Comparison of ENCODE assay signal across 1 cellular context in the genomic region with DNA sequence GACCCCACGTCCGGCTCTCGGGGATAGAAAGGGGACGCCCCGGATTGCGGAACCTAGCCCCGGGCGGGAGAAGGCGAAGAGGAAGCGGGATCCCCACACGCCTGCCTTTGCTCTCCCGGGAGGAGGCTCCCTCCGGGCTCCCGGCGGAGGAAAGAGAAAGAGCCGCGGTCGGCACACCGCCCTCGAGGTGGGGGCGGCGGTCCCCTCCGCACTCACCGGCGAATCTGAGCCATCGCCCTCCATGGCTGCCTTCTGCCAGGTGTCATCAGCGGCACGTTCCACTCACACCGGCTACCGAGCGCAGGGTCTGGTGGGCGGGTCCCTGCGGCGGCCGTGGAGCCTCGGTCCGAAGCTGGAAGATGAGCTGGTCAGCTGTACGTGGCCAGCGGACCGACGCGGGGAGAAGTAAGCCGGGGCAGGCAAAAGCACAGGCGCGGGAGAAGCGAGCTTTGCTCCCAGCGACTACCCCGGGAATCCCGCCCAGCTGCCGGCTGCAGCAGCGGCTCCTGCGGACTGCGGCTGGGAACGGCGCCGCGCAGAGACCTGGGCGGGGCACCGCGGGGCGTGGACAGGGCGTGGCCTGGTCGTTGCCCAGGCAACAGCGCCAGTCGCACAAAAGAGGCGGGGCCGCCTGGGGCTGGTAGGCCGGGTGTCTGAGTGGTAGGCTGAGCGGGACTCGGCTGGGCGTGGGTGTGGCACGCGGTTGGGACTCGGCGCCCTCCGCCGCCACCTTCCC.
TF ChIP-seq lines count a peak whose summit lies in the region.

A gene with protein sequence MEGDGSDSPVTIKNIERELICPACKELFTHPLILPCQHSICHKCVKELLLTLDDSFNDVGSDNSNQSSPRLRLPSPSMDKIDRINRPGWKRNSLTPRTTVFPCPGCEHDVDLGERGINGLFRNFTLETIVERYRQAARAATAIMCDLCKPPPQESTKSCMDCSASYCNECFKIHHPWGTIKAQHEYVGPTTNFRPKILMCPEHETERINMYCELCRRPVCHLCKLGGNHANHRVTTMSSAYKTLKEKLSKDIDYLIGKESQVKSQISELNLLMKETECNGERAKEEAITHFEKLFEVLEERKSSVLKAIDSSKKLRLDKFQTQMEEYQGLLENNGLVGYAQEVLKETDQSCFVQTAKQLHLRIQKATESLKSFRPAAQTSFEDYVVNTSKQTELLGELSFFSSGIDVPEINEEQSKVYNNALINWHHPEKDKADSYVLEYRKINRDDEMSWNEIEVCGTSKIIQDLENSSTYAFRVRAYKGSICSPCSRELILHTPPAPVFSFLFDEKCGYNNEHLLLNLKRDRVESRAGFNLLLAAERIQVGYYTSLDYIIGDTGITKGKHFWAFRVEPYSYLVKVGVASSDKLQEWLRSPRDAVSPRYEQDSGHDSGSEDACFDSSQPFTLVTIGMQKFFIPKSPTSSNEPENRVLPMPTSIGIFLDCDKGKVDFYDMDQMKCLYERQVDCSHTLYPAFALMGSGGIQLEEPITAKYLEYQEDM (minus strand): TSS at position 517 of the 736 bp plus-strand sequence. CDS start 274 bp downstream, at position 243.

TF ChIP-seq in HepG2, 621 proteins besides CTCF, POLR2A, EP300 and RAD21 (continued from another document and continues in another):
- TF ChIP-seq, protein P1, sequence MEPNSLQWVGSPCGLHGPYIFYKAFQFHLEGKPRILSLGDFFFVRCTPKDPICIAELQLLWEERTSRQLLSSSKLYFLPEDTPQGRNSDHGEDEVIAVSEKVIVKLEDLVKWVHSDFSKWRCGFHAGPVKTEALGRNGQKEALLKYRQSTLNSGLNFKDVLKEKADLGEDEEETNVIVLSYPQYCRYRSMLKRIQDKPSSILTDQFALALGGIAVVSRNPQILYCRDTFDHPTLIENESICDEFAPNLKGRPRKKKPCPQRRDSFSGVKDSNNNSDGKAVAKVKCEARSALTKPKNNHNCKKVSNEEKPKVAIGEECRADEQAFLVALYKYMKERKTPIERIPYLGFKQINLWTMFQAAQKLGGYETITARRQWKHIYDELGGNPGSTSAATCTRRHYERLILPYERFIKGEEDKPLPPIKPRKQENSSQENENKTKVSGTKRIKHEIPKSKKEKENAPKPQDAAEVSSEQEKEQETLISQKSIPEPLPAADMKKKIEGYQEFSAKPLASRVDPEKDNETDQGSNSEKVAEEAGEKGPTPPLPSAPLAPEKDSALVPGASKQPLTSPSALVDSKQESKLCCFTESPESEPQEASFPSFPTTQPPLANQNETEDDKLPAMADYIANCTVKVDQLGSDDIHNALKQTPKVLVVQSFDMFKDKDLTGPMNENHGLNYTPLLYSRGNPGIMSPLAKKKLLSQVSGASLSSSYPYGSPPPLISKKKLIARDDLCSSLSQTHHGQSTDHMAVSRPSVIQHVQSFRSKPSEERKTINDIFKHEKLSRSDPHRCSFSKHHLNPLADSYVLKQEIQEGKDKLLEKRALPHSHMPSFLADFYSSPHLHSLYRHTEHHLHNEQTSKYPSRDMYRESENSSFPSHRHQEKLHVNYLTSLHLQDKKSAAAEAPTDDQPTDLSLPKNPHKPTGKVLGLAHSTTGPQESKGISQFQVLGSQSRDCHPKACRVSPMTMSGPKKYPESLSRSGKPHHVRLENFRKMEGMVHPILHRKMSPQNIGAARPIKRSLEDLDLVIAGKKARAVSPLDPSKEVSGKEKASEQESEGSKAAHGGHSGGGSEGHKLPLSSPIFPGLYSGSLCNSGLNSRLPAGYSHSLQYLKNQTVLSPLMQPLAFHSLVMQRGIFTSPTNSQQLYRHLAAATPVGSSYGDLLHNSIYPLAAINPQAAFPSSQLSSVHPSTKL (CRISPR knock-in tag; IDR thresholded peaks at IDR 0.05): peak; percentile 54; the same call in 1 of the 2 replicates
- TF ChIP-seq, protein P2, sequence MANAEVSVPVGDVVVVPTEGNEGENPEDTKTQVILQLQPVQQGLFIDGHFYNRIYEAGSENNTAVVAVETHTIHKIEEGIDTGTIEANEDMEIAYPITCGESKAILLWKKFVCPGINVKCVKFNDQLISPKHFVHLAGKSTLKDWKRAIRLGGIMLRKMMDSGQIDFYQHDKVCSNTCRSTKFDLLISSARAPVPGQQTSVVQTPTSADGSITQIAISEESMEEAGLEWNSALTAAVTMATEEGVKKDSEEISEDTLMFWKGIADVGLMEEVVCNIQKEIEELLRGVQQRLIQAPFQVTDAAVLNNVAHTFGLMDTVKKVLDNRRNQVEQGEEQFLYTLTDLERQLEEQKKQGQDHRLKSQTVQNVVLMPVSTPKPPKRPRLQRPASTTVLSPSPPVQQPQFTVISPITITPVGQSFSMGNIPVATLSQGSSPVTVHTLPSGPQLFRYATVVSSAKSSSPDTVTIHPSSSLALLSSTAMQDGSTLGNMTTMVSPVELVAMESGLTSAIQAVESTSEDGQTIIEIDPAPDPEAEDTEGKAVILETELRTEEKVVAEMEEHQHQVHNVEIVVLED (CRISPR knock-in tag; IDR thresholded peaks at IDR 0.05; ENCODE audit: borderline replicate concordance): 0 out of 2 replicates have a peak, but pooled peaks have one; percentile 55
- TF ChIP-seq ONECUT2 (CRISPR knock-in tag; IDR thresholded peaks at IDR 0.05) (no peak), ZNF761 (CRISPR knock-in tag; conservative IDR thresholded peaks at IDR 0.05) (no peak), JUNB (CRISPR knock-in tag; IDR thresholded peaks at IDR 0.05; ENCODE audit: borderline replicate concordance) (no peak), ZNF12 (CRISPR knock-in tag; IDR thresholded peaks at IDR 0.05) (no peak), YEATS4 (CRISPR knock-in tag; IDR thresholded peaks at IDR 0.05; ENCODE audit: borderline replicate concordance) (no peak), MAFK (conservative IDR thresholded peaks at IDR 0.05 in 1 of 2, IDR thresholded peaks at IDR 0.05 in 1 of 2; ENCODE audit: low read length in 2 of 2) (no peak), PHF8 (CRISPR knock-in tag; IDR thresholded peaks at IDR 0.05) (peak; percentile 61), HIVEP1 (CRISPR knock-in tag; IDR thresholded peaks at IDR 0.05) (peak; percentile 95), FOXJ3 (CRISPR knock-in tag; IDR thresholded peaks at IDR 0.05; ENCODE audit: borderline replicate concordance) (no peak), ZNF75D (CRISPR knock-in tag; IDR thresholded peaks at IDR 0.05; ENCODE audit: borderline replicate concordance) (no peak), ZNF570 (CRISPR knock-in tag; IDR thresholded peaks at IDR 0.05; ENCODE audit: borderline replicate concordance) (no peak), RFX1 (IDR thresholded peaks at IDR 0.05) (peak; percentile 93), HMG20A (CRISPR knock-in tag; IDR thresholded peaks at IDR 0.05; ENCODE audit: borderline replicate concordance) (no peak), ZNF773 (CRISPR knock-in tag; IDR thresholded peaks at IDR 0.05; ENCODE audit: borderline replicate concordance) (no peak), ZNF430 (CRISPR knock-in tag; IDR thresholded peaks at IDR 0.05) (peak; percentile 71; the same call in 1 of the 2 replicates), KLF12 (CRISPR knock-in tag; IDR thresholded peaks at IDR 0.05; ENCODE audit: borderline replicate concordance) (peak; percentile 92; the same call in 1 of the 2 replicates), HNF4G (IDR thresholded peaks at IDR 0.05; ENCODE audit: borderline replicate concordance, low read depth, low read length) (no peak), HNF4G (CRISPR knock-in tag; IDR thresholded peaks at IDR 0.05; ENCODE audit: borderline replicate concordance, low read depth) (no peak), MBNL3 (CRISPR knock-in tag; conservative IDR thresholded peaks at IDR 0.05) (no peak), ZNF160 (CRISPR knock-in tag; IDR thresholded peaks at IDR 0.05) (no peak)
- TF ChIP-seq, protein P3, sequence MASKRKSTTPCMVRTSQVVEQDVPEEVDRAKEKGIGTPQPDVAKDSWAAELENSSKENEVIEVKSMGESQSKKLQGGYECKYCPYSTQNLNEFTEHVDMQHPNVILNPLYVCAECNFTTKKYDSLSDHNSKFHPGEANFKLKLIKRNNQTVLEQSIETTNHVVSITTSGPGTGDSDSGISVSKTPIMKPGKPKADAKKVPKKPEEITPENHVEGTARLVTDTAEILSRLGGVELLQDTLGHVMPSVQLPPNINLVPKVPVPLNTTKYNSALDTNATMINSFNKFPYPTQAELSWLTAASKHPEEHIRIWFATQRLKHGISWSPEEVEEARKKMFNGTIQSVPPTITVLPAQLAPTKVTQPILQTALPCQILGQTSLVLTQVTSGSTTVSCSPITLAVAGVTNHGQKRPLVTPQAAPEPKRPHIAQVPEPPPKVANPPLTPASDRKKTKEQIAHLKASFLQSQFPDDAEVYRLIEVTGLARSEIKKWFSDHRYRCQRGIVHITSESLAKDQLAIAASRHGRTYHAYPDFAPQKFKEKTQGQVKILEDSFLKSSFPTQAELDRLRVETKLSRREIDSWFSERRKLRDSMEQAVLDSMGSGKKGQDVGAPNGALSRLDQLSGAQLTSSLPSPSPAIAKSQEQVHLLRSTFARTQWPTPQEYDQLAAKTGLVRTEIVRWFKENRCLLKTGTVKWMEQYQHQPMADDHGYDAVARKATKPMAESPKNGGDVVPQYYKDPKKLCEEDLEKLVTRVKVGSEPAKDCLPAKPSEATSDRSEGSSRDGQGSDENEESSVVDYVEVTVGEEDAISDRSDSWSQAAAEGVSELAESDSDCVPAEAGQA (IDR thresholded peaks at IDR 0.05; ENCODE audit: low read depth): no peak
- TF ChIP-seq, protein P3 (CRISPR knock-in tag; IDR thresholded peaks at IDR 0.05; ENCODE audit: borderline replicate concordance): no peak
- TF ChIP-seq, protein P4, sequence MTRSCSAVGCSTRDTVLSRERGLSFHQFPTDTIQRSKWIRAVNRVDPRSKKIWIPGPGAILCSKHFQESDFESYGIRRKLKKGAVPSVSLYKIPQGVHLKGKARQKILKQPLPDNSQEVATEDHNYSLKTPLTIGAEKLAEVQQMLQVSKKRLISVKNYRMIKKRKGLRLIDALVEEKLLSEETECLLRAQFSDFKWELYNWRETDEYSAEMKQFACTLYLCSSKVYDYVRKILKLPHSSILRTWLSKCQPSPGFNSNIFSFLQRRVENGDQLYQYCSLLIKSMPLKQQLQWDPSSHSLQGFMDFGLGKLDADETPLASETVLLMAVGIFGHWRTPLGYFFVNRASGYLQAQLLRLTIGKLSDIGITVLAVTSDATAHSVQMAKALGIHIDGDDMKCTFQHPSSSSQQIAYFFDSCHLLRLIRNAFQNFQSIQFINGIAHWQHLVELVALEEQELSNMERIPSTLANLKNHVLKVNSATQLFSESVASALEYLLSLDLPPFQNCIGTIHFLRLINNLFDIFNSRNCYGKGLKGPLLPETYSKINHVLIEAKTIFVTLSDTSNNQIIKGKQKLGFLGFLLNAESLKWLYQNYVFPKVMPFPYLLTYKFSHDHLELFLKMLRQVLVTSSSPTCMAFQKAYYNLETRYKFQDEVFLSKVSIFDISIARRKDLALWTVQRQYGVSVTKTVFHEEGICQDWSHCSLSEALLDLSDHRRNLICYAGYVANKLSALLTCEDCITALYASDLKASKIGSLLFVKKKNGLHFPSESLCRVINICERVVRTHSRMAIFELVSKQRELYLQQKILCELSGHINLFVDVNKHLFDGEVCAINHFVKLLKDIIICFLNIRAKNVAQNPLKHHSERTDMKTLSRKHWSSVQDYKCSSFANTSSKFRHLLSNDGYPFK (CRISPR knock-in tag; IDR thresholded peaks at IDR 0.05; ENCODE audit: borderline replicate concordance): no peak
- TF ChIP-seq, protein P5, sequence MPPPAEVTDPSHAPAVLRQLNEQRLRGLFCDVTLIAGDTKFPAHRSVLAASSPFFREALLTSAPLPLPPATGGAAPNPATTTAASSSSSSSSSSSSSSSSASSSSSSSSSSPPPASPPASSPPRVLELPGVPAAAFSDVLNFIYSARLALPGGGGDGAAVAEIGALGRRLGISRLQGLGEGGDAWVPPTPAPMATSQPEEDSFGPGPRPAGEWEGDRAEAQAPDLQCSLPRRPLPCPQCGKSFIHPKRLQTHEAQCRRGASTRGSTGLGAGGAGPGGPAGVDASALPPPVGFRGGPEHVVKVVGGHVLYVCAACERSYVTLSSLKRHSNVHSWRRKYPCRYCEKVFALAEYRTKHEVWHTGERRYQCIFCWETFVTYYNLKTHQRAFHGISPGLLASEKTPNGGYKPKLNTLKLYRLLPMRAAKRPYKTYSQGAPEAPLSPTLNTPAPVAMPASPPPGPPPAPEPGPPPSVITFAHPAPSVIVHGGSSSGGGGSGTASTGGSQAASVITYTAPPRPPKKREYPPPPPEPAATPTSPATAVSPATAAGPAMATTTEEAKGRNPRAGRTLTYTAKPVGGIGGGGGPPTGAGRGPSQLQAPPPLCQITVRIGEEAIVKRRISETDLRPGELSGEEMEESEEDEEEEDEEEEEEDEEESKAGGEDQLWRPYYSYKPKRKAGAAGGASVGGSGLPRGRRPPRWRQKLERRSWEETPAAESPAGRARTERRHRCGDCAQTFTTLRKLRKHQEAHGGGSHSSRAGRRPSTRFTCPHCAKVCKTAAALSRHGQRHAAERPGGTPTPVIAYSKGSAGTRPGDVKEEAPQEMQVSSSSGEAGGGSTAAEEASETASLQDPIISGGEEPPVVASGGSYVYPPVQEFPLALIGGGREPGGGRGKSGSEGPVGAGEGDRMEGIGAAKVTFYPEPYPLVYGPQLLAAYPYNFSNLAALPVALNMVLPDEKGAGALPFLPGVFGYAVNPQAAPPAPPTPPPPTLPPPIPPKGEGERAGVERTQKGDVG (CRISPR knock-in tag; IDR thresholded peaks at IDR 0.05; ENCODE audit: borderline replicate concordance): no peak
- TF ChIP-seq, protein P6, sequence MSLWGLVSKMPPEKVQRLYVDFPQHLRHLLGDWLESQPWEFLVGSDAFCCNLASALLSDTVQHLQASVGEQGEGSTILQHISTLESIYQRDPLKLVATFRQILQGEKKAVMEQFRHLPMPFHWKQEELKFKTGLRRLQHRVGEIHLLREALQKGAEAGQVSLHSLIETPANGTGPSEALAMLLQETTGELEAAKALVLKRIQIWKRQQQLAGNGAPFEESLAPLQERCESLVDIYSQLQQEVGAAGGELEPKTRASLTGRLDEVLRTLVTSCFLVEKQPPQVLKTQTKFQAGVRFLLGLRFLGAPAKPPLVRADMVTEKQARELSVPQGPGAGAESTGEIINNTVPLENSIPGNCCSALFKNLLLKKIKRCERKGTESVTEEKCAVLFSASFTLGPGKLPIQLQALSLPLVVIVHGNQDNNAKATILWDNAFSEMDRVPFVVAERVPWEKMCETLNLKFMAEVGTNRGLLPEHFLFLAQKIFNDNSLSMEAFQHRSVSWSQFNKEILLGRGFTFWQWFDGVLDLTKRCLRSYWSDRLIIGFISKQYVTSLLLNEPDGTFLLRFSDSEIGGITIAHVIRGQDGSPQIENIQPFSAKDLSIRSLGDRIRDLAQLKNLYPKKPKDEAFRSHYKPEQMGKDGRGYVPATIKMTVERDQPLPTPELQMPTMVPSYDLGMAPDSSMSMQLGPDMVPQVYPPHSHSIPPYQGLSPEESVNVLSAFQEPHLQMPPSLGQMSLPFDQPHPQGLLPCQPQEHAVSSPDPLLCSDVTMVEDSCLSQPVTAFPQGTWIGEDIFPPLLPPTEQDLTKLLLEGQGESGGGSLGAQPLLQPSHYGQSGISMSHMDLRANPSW (CRISPR knock-in tag; IDR thresholded peaks at IDR 0.05; ENCODE audit: borderline replicate concordance): no peak
